ENCODE assay signal across 9 cellular contexts in genomic region chr10:71708301-71708703, GRCh38. TPM values are rescaled to one million over a fixed set of nuclear protein-coding genes. Genes with fewer than 3 reads are reported as not detected.
DNase-seq lines count a peak whose midpoint lies in the region; ATAC-seq and TF ChIP-seq lines count a peak whose summit lies in the region.
"Had no signal": no experiment of that assay in that cellular context is flagged by ENCODE, and none has a peak within 500 bp of the region (broad histone marks: within the 10 kb centered on the region; RNA-seq: fewer than 3 reads in every experiment).

No MANE protein-coding gene starts in this region.

- no peaks in the 10 kb centered on the region for H3K36me3 Mint-ChIP-seq in activated T-cell treated with anti-CD3 and anti-CD28 coated beads, Interleukin-2, amount 50 U/mL, for 4 hours (ENCODE audit: insufficient read depth)
- no peaks in the 10 kb centered on the region for H3K36me3 Mint-ChIP-seq in nephron (ENCODE audit: low read depth)

- H3K27me3 Mint-ChIP-seq in activated T-cell treated with anti-CD3 and anti-CD28 coated beads, Interleukin-2, amount 50 U/mL, for 4 hours (ENCODE audit: low read depth): no peaks in the 10 kb centered on the region
- peaks cover 7% of the 10 kb centered on the region for H3K27me3 Mint-ChIP-seq in nephron (ENCODE audit: low read depth)

- DNase-seq in NCI-H1436 (lab: John Stamatoyannopoulos, UW): peak; percentile 43
- DNase-seq in NCI-H1436 treated with DMSO at 0.1 percent for 48 hours (lab: John Stamatoyannopoulos, UW): no peak
- DNase-seq in NCI-H526 treated with DMSO at 0.1 percent for 48 hours (lab: John Stamatoyannopoulos, UW): peak; percentile 10
- DNase-seq in activated T-cell treated with anti-CD3 and anti-CD28 coated beads, Interleukin-2, amount 50 U/mL, for 4 hours: peak; percentile 69
- no peak for DNase-seq in esophagus squamous epithelium (lab: John Stamatoyannopoulos, UW)
- peak; percentile 62 for DNase-seq in transverse colon
- DNase-seq in foreskin melanocyte: no peak

- H3K9me3 Mint-ChIP-seq in activated T-cell treated with anti-CD3 and anti-CD28 coated beads, Interleukin-2, amount 50 U/mL, for 4 hours: no peaks in the 10 kb centered on the region
- H3K9me3 Mint-ChIP-seq in nephron: no peaks in the 10 kb centered on the region

- H3K4me3 Mint-ChIP-seq in activated T-cell treated with anti-CD3 and anti-CD28 coated beads, Interleukin-2, amount 50 U/mL, for 4 hours: no peak overlapping the region
- no peak overlapping the region for H3K4me3 Mint-ChIP-seq in nephron

- H3K9me3 ChIP-seq in esophagus squamous epithelium: no peaks in the 10 kb centered on the region
- no peaks in the 10 kb centered on the region for H3K9me3 ChIP-seq in transverse colon

- H3K4me3 ChIP-seq in esophagus squamous epithelium (no peak overlapping the region), transverse colon (no peak overlapping the region)

- in situ Hi-C loops in transverse colon (cut with MboI; ENCODE audit: low pct_ligation_motif_present in 1 of 4, low pct_unique_long_range_greater_than_20kb in 1 of 4, low sequenced_read_pairs in 3 of 4): loop anchor here (10.0 to 25.0 kb wide), 4 partner anchors 104 to 394 kb away; partner anchors contain the start of genes SLC29A3 (in 3 of the 4) and CDH23 (in 2 of the 4)

- no peak overlapping the region for H3K27ac ChIP-seq in esophagus squamous epithelium
- H3K27ac ChIP-seq in transverse colon: no peak overlapping the region

- no peak overlapping the region for H3K27ac Mint-ChIP-seq in nephron

- WGBS in esophagus squamous epithelium, 2 donors: 0 to 15% methylated on average over 4 to 9 of the region's 10 CpGs
- 12% methylated on average over 10 of the region's 10 CpGs; no CpG with 5 or more reads in 1 of the 2 donors for WGBS in transverse colon (ENCODE audit: low coverage in 1 of 2), 2 donors

- TF ChIP-seq CTCF in esophagus squamous epithelium (IDR thresholded peaks at IDR 0.05): peak; percentile 70 to 86 (median 80)
- peak; percentile 88 to 94 (median 89) for TF ChIP-seq CTCF in nephron (IDR thresholded peaks at IDR 0.05; ENCODE audit: unreplicated experiment in 3 of 3)
- peak; percentile 78 to 91 (median 81) for TF ChIP-seq CTCF in transverse colon (IDR thresholded peaks at IDR 0.05)

- intact Hi-C loops in esophagus squamous epithelium (cut with DNase I): loop anchor here (10.0 kb wide), 1 partner anchor 394 kb away; the partner anchor contains the start of gene SLC29A3
- intact Hi-C loops in transverse colon (cut with DNase I; ENCODE audit: low total_unique reads): loop anchor here (10.0 kb wide), 1 partner anchor 314 kb away; the partner anchor contains the start of gene CDH23

- peak; percentile 63 to 67 for ATAC-seq in activated T-cell treated with anti-CD3 and anti-CD28 coated beads, Interleukin-2, amount 50 U/mL, for 4 hours

- no peak for TF ChIP-seq EP300 in transverse colon (IDR thresholded peaks at IDR 0.05; ENCODE audit: low read depth)

- H3K36me3 ChIP-seq in esophagus squamous epithelium (no peaks in the 10 kb centered on the region), transverse colon (no peaks in the 10 kb centered on the region)

- H3K4me1 ChIP-seq in esophagus squamous epithelium: peaks cover 12 to 34% (median 17%) of the 10 kb centered on the region in 3 donors
- H3K4me1 ChIP-seq in transverse colon: peaks cover 6 to 14% (median 7%) of the 10 kb centered on the region in 4 donors

- TF ChIP-seq POLR2A in esophagus squamous epithelium (IDR thresholded peaks at IDR 0.05): no peak
- no peak for TF ChIP-seq POLR2A in transverse colon (IDR thresholded peaks at IDR 0.05)

- H3K27me3 ChIP-seq in esophagus squamous epithelium (no peaks in the 10 kb centered on the region), transverse colon (no peaks in the 10 kb centered on the region)

- peaks cover 40% of the 10 kb centered on the region for H3K4me1 Mint-ChIP-seq in activated T-cell treated with anti-CD3 and anti-CD28 coated beads, Interleukin-2, amount 50 U/mL, for 4 hours (ENCODE audit: low read depth)
- H3K4me1 Mint-ChIP-seq in nephron: peaks cover 24% of the 10 kb centered on the region

RNA-seq across cellular contexts. Expression of gene C10orf105, which starts 11.3 kb away (rescaled TPM):
- under 1 TPM; 0.05 to 0.28 (median 0.18) TPM for total RNA-seq in activated T-cell treated with anti-CD3 and anti-CD28 coated beads, Interleukin-2, amount 50 U/mL, for 4 hours
- total RNA-seq in esophagus squamous epithelium (under 1 TPM in 2 of 4 donors, not detected in 2; under 0.01 to 0.15 TPM), transverse colon (under 1 TPM in 1 of 4 donors, not detected in 3; 0.16 TPM)
- total RNA-seq: dermis microvascular lymphatic vessel endothelial cell had no signal

Comparison
In these comparisons a context has a peak if more than half of its experiments do, and no peak if none do; other contexts are left out.
1. DNase-seq: peak in NCI-H1436 (single experiment), NCI-H526 treated with DMSO at 0.1 percent for 48 hours (single experiment), activated T-cell treated with anti-CD3 and anti-CD28 coated beads, Interleukin-2, amount 50 U/mL, for 4 hours (single experiment) and transverse colon (single experiment); none in NCI-H1436 treated with DMSO at 0.1 percent for 48 hours (single experiment), esophagus squamous epithelium (single experiment) and foreskin melanocyte (single experiment).
2. Peak in every context shown above with its lines, with median percentiles within 50 percentile points of each other: CTCF ChIP-seq.